Comparison of ENCODE assay signal across 20 cellular contexts in genomic region chr9:15433661-15434060, GRCh38. TPM values are rescaled to one million over a fixed set of nuclear protein-coding genes. Genes with fewer than 3 reads are reported as not detected.
A peak's percentile ranks its signal among the peaks of the same experiment; 100 is the strongest.
DNase-seq lines count a peak whose midpoint lies in the region; ATAC-seq lines count a peak whose summit lies in the region.
"Had no signal": no experiment of that assay in that cellular context is flagged by ENCODE, and none has a peak within 500 bp of the region (broad histone marks: within the 10 kb centered on the region; RNA-seq: fewer than 3 reads in every experiment).

No MANE protein-coding gene starts in this region.

- H3K27ac Mint-ChIP-seq in activated T-cell treated with anti-CD3 and anti-CD28 coated beads, Interleukin-2, amount 50 U/mL, for 72 hours = no peak overlapping the region
- H3K27ac Mint-ChIP-seq: activated CD4-positive, alpha-beta T cell treated with anti-CD3 and anti-CD28 coated beads, Interleukin-2, amount 10 ng/mL, durations not matched to agents 24 days and 14 days had no signal

- DNase-seq in activated CD4-positive, alpha-beta T cell treated with anti-CD3 and anti-CD28 coated beads, Interleukin-2, amount 50 U/mL, for 48 hours = no peak
- DNase-seq in NCI-H510A treated with DMSO at 0.1 percent for 48 hours (lab: John Stamatoyannopoulos, UW) (no peak), DMS53 treated with DMSO at 0.1 percent for 48 hours (lab: John Stamatoyannopoulos, UW; ENCODE audit: unreplicated experiment) (no peak)
- no peak for DNase-seq in activated T-cell treated with anti-CD3 and anti-CD28 coated beads, Interleukin-2, amount 50 U/mL, for 72 hours
- DNase-seq: activated CD4-positive, alpha-beta T cell treated with anti-CD3 and anti-CD28 coated beads, Interleukin-2, amount 10 ng/mL, durations not matched to agents 24 days and 14 days; anterior cingulate cortex; effector CD8-positive, alpha-beta T cell; esophagus squamous epithelium; GM23248; IMR-90; left ventricle myocardium superior; mucosa of descending colon; NCI-H1694 treated with DMSO at 0.1 percent for 48 hours; NCI-H446; stimulated activated CD4-positive, alpha-beta T cell treated with anti-CD3 and anti-CD28 coated beads, Interleukin-4, amount 100 ng/mL, for 4 hours had no signal

- ATAC-seq in GM18498 (IDR thresholded peaks at IDR 0.05; ENCODE audit: unreplicated experiment) (peak; percentile 78), GM19468 (IDR thresholded peaks at IDR 0.05; ENCODE audit: extremely low read depth, unreplicated experiment) (peak; percentile 20), HG02885 (IDR thresholded peaks at IDR 0.05; ENCODE audit: poor library complexity, unreplicated experiment) (peak; percentile 66), HG03571 (IDR thresholded peaks at IDR 0.05; ENCODE audit: unreplicated experiment) (peak; percentile 65)
- no peak for ATAC-seq in activated T-cell treated with anti-CD3 and anti-CD28 coated beads, Interleukin-2, amount 50 U/mL, for 72 hours (replicated peaks in 1 of 2)
- ATAC-seq: left ventricle myocardium superior, mucosa of descending colon had no signal

- peaks cover 12 to 31% of the 10 kb centered on the region in 2 donors for H3K36me3 Mint-ChIP-seq in activated T-cell treated with anti-CD3 and anti-CD28 coated beads, Interleukin-2, amount 50 U/mL, for 72 hours (ENCODE audit: insufficient read depth in 2 of 2)

- no peaks in the 10 kb centered on the region for H3K27me3 Mint-ChIP-seq in activated T-cell treated with anti-CD3 and anti-CD28 coated beads, Interleukin-2, amount 50 U/mL, for 72 hours (ENCODE audit: low read depth)
- H3K27me3 Mint-ChIP-seq: activated CD4-positive, alpha-beta T cell treated with anti-CD3 and anti-CD28 coated beads, Interleukin-2, amount 10 ng/mL, durations not matched to agents 24 days and 14 days; central memory CD8-positive, alpha-beta T cell had no signal

- peaks cover 36% of the 10 kb centered on the region for H3K4me1 Mint-ChIP-seq in activated T-cell treated with anti-CD3 and anti-CD28 coated beads, Interleukin-2, amount 50 U/mL, for 72 hours (ENCODE audit: low read depth)

- H3K9me3 Mint-ChIP-seq in activated T-cell treated with anti-CD3 and anti-CD28 coated beads, Interleukin-2, amount 50 U/mL, for 72 hours = no peaks in the 10 kb centered on the region
- H3K9me3 Mint-ChIP-seq: activated CD4-positive, alpha-beta T cell treated with anti-CD3 and anti-CD28 coated beads, Interleukin-2, amount 10 ng/mL, durations not matched to agents 24 days and 14 days; central memory CD8-positive, alpha-beta T cell had no signal

- no peak overlapping the region for H3K4me3 Mint-ChIP-seq in activated T-cell treated with anti-CD3 and anti-CD28 coated beads, Interleukin-2, amount 50 U/mL, for 72 hours
- H3K4me3 Mint-ChIP-seq: activated CD4-positive, alpha-beta T cell treated with anti-CD3 and anti-CD28 coated beads, Interleukin-2, amount 10 ng/mL, durations not matched to agents 24 days and 14 days; central memory CD8-positive, alpha-beta T cell had no signal

RNA-seq across cellular contexts. Expression of gene SNAPC3, which starts 11.0 kb away (rescaled TPM):
- 10 to 100 TPM; 16.9 to 18.7 TPM for total RNA-seq in activated T-cell treated with anti-CD3 and anti-CD28 coated beads, Interleukin-2, amount 50 U/mL, for 72 hours

Comparison
In these comparisons a context has a peak if more than half of its experiments do, and no peak if none do; other contexts are left out.
1. ATAC-seq: peak in GM18498 (single experiment), GM19468 (single experiment), HG02885 (single experiment) and HG03571 (single experiment); none in activated T-cell treated with anti-CD3 and anti-CD28 coated beads, Interleukin-2, amount 50 U/mL, for 72 hours (0 of 2).